ENCODE assay signal across 13 cellular contexts in the genomic region with DNA sequence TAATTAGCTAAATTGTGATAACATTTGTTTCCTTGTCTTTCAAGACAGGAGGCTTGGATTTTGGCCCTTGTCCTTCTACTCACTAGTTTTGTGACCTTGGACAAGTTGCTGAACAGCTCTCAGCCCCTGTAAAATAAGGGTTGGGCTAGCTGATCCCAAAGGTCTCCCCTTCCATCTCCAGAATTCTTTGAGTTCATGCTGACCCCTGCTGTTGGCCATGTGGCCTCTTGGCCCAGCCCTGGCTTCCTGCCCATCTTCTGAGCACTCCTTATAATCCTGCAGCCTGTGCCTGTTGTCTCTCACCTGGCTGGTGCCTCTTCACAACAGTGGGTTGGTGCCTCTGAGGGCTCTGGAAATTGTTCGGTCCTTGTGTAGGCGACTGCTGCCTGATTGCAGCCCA. TPM values are rescaled to one million over a fixed set of nuclear protein-coding genes. Genes with fewer than 3 reads are reported as not detected.
DNase-seq lines count a peak whose midpoint lies in the region; ATAC-seq and TF ChIP-seq lines count a peak whose summit lies in the region.
"Had no signal": no experiment of that assay in that cellular context is flagged by ENCODE, and none has a peak within 500 bp of the region (broad histone marks: within the 10 kb centered on the region; RNA-seq: fewer than 3 reads in every experiment).

No MANE protein-coding gene starts in this region.

- peaks cover 0 to 6% of the 10 kb centered on the region in 2 donors for H3K4me1 ChIP-seq in left lung

- intact Hi-C loops in left lung (cut with DNase I), result no loop called here

- DNase-seq in COLO668 (lab: John Stamatoyannopoulos, UW; ENCODE audit: unreplicated experiment) (peak; percentile 18), LHCN-M2 (ENCODE audit: low read depth) (peak; percentile 29), WERI-Rb-1 (peak; percentile 14), left lung (peak in 1 of 2 donors; percentile 38), NOMO-1 treated with DMSO at 0.1 percent for 48 hours (lab: John Stamatoyannopoulos, UW; ENCODE audit: unreplicated experiment) (no peak), cortex of kidney (lab: John Stamatoyannopoulos, UW) (no peak)
- DNase-seq: activated CD4-positive, CD25-positive, alpha-beta regulatory T cell treated with anti-CD3 and anti-CD28 coated beads, Interleukin-2, amount 50 U/mL, for 72 hours; CD4-positive, CD25-positive, alpha-beta regulatory T cell; cerebellar nuclear complex; natural killer cell; NCI-H2107 had no signal

- H3K27me3 ChIP-seq in WERI-Rb-1 (ENCODE audit: insufficient read depth, low read depth, severe bottlenecking) (no peaks in the 10 kb centered on the region), left lung (no peaks in the 10 kb centered on the region)

- no peaks in the 10 kb centered on the region for H3K36me3 ChIP-seq in WERI-Rb-1
- no peaks in the 10 kb centered on the region for H3K36me3 ChIP-seq in left lung

- H3K4me3 ChIP-seq in WERI-Rb-1 (ENCODE audit: low read depth, low read length) (no peak overlapping the region), left lung (no peak overlapping the region)

- H3K9me3 ChIP-seq in WERI-Rb-1 (ENCODE audit: severe bottlenecking), result no peaks in the 10 kb centered on the region
- H3K9me3 ChIP-seq in left lung, result no peaks in the 10 kb centered on the region

- H3K27ac ChIP-seq in WERI-Rb-1, result no peak overlapping the region
- H3K27ac ChIP-seq in left lung, result no peak overlapping the region

- TF ChIP-seq CTCF in WERI-Rb-1 (IDR thresholded peaks at IDR 0.05; ENCODE audit: low read depth, low read length) (no peak), left lung (IDR thresholded peaks at IDR 0.05) (no peak)

- peak; percentile 11 for ATAC-seq in left lung
- ATAC-seq in GM19328 (IDR thresholded peaks at IDR 0.05; ENCODE audit: unreplicated experiment), result no peak
- ATAC-seq in GM19395 (IDR thresholded peaks at IDR 0.05; ENCODE audit: unreplicated experiment), result no peak
- ATAC-seq: natural killer cell had no signal

RNA-seq across cellular contexts. Expression of a gene that starts 10.1 kb away (rescaled TPM):
- total RNA-seq in LHCN-M2 (2014; rRNA removed) (60.0 and 61.7 TPM in 2 replicates), left lung (10 to 100 TPM; 39.9 to 77.5 TPM)
- polyA plus RNA-seq in LHCN-M2 (2012), result 29.1 TPM

Comparison
In these comparisons a context has a peak if more than half of its experiments do, and no peak if none do; other contexts are left out.
1. DNase-seq: peak in COLO668 (single experiment), LHCN-M2 (single experiment) and WERI-Rb-1 (single experiment); none in NOMO-1 treated with DMSO at 0.1 percent for 48 hours (single experiment) and cortex of kidney (single experiment).